ENCODE assay signal across 22 cellular contexts in the genomic region with DNA sequence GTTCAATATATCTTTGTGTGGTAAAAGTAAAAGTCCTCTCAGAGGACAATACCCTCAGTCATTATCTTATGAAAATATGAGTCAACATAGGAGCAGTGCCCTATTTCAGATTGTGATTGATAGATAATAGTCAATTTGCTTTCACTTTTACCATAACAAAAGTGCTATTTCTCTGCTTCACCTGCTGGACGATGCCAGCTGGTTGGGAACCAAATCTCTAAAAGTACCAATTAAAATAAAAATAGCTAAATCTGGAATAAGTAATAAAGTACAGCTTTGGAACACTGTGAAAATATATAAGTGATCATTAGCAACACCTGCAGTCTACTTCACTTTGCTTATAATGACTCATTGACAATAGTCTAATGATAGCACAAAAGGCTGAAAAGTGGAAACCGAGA.
DNase-seq lines count a peak whose midpoint lies in the region; ATAC-seq and TF ChIP-seq lines count a peak whose summit lies in the region.
"Had no signal": no experiment of that assay in that cellular context is flagged by ENCODE, and none has a peak within 500 bp of the region (broad histone marks: within the 10 kb centered on the region; RNA-seq: fewer than 3 reads in every experiment).

No MANE protein-coding gene starts in this region.

- TF ChIP-seq CTCF in omental fat pad (IDR thresholded peaks at IDR 0.05), result no peak

- no peak for DNase-seq in NOMO-1 treated with dmso at 0.1 percent for 144 hours (lab: John Stamatoyannopoulos, UW; ENCODE audit: unreplicated experiment)
- no peak for DNase-seq in NCI-H1048 (lab: John Stamatoyannopoulos, UW)
- DNase-seq in omental fat pad (ENCODE audit: low spot score), result no peak
- no peak for DNase-seq in activated CD4-positive, alpha-beta memory T cell treated with anti-CD3 and anti-CD28 coated beads, Interleukin-2, amount 10 ng/mL, durations not matched to agents 7 days and 5 days
- DNase-seq: activated CD8-positive, alpha-beta T cell treated with anti-CD3 and anti-CD28 coated beads for 36 hours; caudate nucleus; COR-L47; effector memory CD8-positive, alpha-beta T cell; MM.1S; mucosa of descending colon; NCI-H2107; NCI-H774; RPMI8226; stimulated activated CD4-positive, alpha-beta T cell treated with anti-CD3 and anti-CD28 coated beads, Interleukin-2, amount 100 ng/mL, for 24 hours; substantia nigra had no signal

- no peaks in the 10 kb centered on the region for H3K36me3 Mint-ChIP-seq in activated CD4-positive, alpha-beta memory T cell treated with anti-CD3 and anti-CD28 coated beads, Interleukin-2, amount 10 ng/mL, durations not matched to agents 7 days and 5 days (ENCODE audit: low read depth)

- no peaks in the 10 kb centered on the region for H3K9me3 Mint-ChIP-seq in activated CD4-positive, alpha-beta memory T cell treated with anti-CD3 and anti-CD28 coated beads, Interleukin-2, amount 10 ng/mL, durations not matched to agents 7 days and 5 days
- H3K9me3 Mint-ChIP-seq: activated T-helper 1 cell treated with anti-CD3 and anti-CD28 coated beads, Interleukin-12 subunit alpha, Interleukin-12 subunit beta, Interleukin-2, Interleukin-4 antibody, amounts not matched to agents 30 ng/mL and 10 ng/mL and 1 ng/mL, durations not matched to agents 14 hours and 24 hours and 36 hours; effector memory CD8-positive, alpha-beta T cell had no signal

- CTCF ChIA-PET in activated CD4-positive, alpha-beta memory T cell treated with anti-CD3 and anti-CD28 coated beads, Interleukin-2, amount 10 ng/mL, durations not matched to agents 7 days and 5 days (lab: Charles Lee), result no interaction called here

- H3K4me1 Mint-ChIP-seq in activated CD4-positive, alpha-beta memory T cell treated with anti-CD3 and anti-CD28 coated beads, Interleukin-2, amount 10 ng/mL, durations not matched to agents 7 days and 5 days, result no peaks in the 10 kb centered on the region

- H3K27ac Mint-ChIP-seq in activated CD4-positive, alpha-beta memory T cell treated with anti-CD3 and anti-CD28 coated beads, Interleukin-2, amount 10 ng/mL, durations not matched to agents 7 days and 5 days, result no peak overlapping the region
- H3K27ac Mint-ChIP-seq: activated CD8-positive, alpha-beta T cell treated with anti-CD3 and anti-CD28 coated beads for 36 hours; activated T-helper 1 cell treated with anti-CD3 and anti-CD28 coated beads, Interleukin-12 subunit alpha, Interleukin-12 subunit beta, Interleukin-2, Interleukin-4 antibody, amounts not matched to agents 30 ng/mL and 10 ng/mL and 1 ng/mL, durations not matched to agents 14 hours and 24 hours and 36 hours; effector memory CD8-positive, alpha-beta T cell had no signal

- POLR2A ChIA-PET in activated CD4-positive, alpha-beta memory T cell treated with anti-CD3 and anti-CD28 coated beads, Interleukin-2, amount 10 ng/mL, durations not matched to agents 7 days and 5 days (lab: Charles Lee), result no interaction called here

- no peak overlapping the region for H3K4me3 Mint-ChIP-seq in activated CD4-positive, alpha-beta memory T cell treated with anti-CD3 and anti-CD28 coated beads, Interleukin-2, amount 10 ng/mL, durations not matched to agents 7 days and 5 days
- H3K4me3 Mint-ChIP-seq: activated CD8-positive, alpha-beta T cell treated with anti-CD3 and anti-CD28 coated beads for 36 hours; activated T-helper 1 cell treated with anti-CD3 and anti-CD28 coated beads, Interleukin-12 subunit alpha, Interleukin-12 subunit beta, Interleukin-2, Interleukin-4 antibody, amounts not matched to agents 30 ng/mL and 10 ng/mL and 1 ng/mL, durations not matched to agents 14 hours and 24 hours and 36 hours; effector memory CD8-positive, alpha-beta T cell had no signal

- H3K27me3 Mint-ChIP-seq in activated CD4-positive, alpha-beta memory T cell treated with anti-CD3 and anti-CD28 coated beads, Interleukin-2, amount 10 ng/mL, durations not matched to agents 7 days and 5 days, result no peaks in the 10 kb centered on the region
- H3K27me3 Mint-ChIP-seq: activated CD8-positive, alpha-beta T cell treated with anti-CD3 and anti-CD28 coated beads for 36 hours; effector memory CD8-positive, alpha-beta T cell had no signal

- ATAC-seq in GM18519 (IDR thresholded peaks at IDR 0.05; ENCODE audit: low FRiP score, unreplicated experiment) (peak; percentile 74), GM21360 (IDR thresholded peaks at IDR 0.05; ENCODE audit: unreplicated experiment) (peak; percentile 73), HG02884 (IDR thresholded peaks at IDR 0.05; ENCODE audit: unreplicated experiment) (peak; percentile 51), HG03457 (IDR thresholded peaks at IDR 0.05; ENCODE audit: unreplicated experiment) (peak; percentile 55), omental fat pad (ENCODE audit: low FRiP score) (no peak)
- ATAC-seq: activated CD8-positive, alpha-beta T cell treated with anti-CD3 and anti-CD28 coated beads for 36 hours; effector memory CD8-positive, alpha-beta T cell; HepG2; mucosa of descending colon; sciatic nerve had no signal
